In genomic region chr5:79227484-79227995, GRCh38 we compare ENCODE assay signal across 16 cellular contexts. TPM values are rescaled to one million over a fixed set of nuclear protein-coding genes. Genes with fewer than 3 reads are reported as not detected.
DNase-seq lines count a peak whose midpoint lies in the region; ATAC-seq and TF ChIP-seq lines count a peak whose summit lies in the region.
"Had no signal": no experiment of that assay in that cellular context is flagged by ENCODE, and none has a peak within 500 bp of the region (broad histone marks: within the 10 kb centered on the region; RNA-seq: fewer than 3 reads in every experiment).

No MANE protein-coding gene starts in this region.

- H3K27me3 Mint-ChIP-seq in T-helper 17 cell: no peaks in the 10 kb centered on the region
- no peaks in the 10 kb centered on the region for H3K27me3 Mint-ChIP-seq in activated T-helper 17 cell treated with anti-CD3 and anti-CD28 coated beads, Interleukin-2, amount 50 U/mL, for 72 hours
- H3K27me3 Mint-ChIP-seq: CD4-positive, alpha-beta memory T cell had no signal

- no peak for DNase-seq in T-helper 17 cell
- peak; percentile 32 for DNase-seq in fibroblast of peridontal ligament (ENCODE audit: extremely low read depth)
- no peak for DNase-seq in NCI-H446 (lab: John Stamatoyannopoulos, UW)
- DNase-seq in NCI-H526 treated with DMSO at 0.1 percent for 48 hours (lab: John Stamatoyannopoulos, UW): no peak
- DNase-seq in BE2C: no peak
- no peak for DNase-seq in thyroid gland
- DNase-seq: AML-193; CD4-positive, alpha-beta memory T cell; DND-41; GM23248 had no signal

- no peak for TF ChIP-seq POLR2A in thyroid gland (IDR thresholded peaks at IDR 0.05)

- intact Hi-C loops in thyroid gland (cut with DNase I): no loop called here

- peaks cover 16% of the 10 kb centered on the region for H3K4me1 ChIP-seq in BE2C
- H3K4me1 ChIP-seq in thyroid gland: no peaks in the 10 kb centered on the region
- H3K4me1 ChIP-seq: A549, BLaER1, HAP-1 had no signal

- TF ChIP-seq CTCF in BE2C (IDR thresholded peaks at IDR 0.05; ENCODE audit: low read depth, low read length) (no peak), thyroid gland (IDR thresholded peaks at IDR 0.05) (no peak)

- whole genome bisulfite sequencing in thyroid gland, 2 donors: 93 to 94% methylated on average over 4 of the region's 4 CpGs

- no peak overlapping the region for H3K4me3 Mint-ChIP-seq in T-helper 17 cell
- no peak overlapping the region for H3K4me3 Mint-ChIP-seq in activated T-helper 17 cell treated with anti-CD3 and anti-CD28 coated beads, Interleukin-2, amount 50 U/mL, for 72 hours
- H3K4me3 Mint-ChIP-seq: CD14-positive monocyte; CD4-positive, alpha-beta memory T cell had no signal

- H3K27ac ChIP-seq in thyroid gland: no peak overlapping the region
- H3K27ac ChIP-seq: A549, BLaER1, GM23248, HL-60 had no signal

- no peaks in the 10 kb centered on the region for H3K9me3 Mint-ChIP-seq in activated T-helper 17 cell treated with anti-CD3 and anti-CD28 coated beads, Interleukin-2, amount 50 U/mL, for 72 hours
- H3K9me3 Mint-ChIP-seq: CD4-positive, alpha-beta memory T cell had no signal

- H3K4me1 Mint-ChIP-seq in T-helper 17 cell: peaks cover 12% of the 10 kb centered on the region
- H3K4me1 Mint-ChIP-seq in activated T-helper 17 cell treated with anti-CD3 and anti-CD28 coated beads, Interleukin-2, amount 50 U/mL, for 72 hours: peaks cover 9% of the 10 kb centered on the region

- H3K9me3 ChIP-seq in T-helper 17 cell (ENCODE audit: control insufficient read depth, low read length, poor library complexity, severe bottlenecking): no peaks in the 10 kb centered on the region
- no peaks in the 10 kb centered on the region for H3K9me3 ChIP-seq in BE2C
- H3K9me3 ChIP-seq in thyroid gland: no peaks in the 10 kb centered on the region
- H3K9me3 ChIP-seq: A549, BLaER1, HAP-1 had no signal

- ATAC-seq in T-helper 17 cell: no peak
- ATAC-seq in activated T-helper 17 cell treated with anti-CD3 and anti-CD28 coated beads, Interleukin-2, amount 50 U/mL, for 72 hours (replicated peaks): no peak
- ATAC-seq: A549 had no signal

- H3K36me3 Mint-ChIP-seq in T-helper 17 cell (ENCODE audit: low read depth): no peaks in the 10 kb centered on the region
- H3K36me3 Mint-ChIP-seq in activated T-helper 17 cell treated with anti-CD3 and anti-CD28 coated beads, Interleukin-2, amount 50 U/mL, for 72 hours (ENCODE audit: low read depth): no peaks in the 10 kb centered on the region
- H3K36me3 Mint-ChIP-seq: CD14-positive monocyte had no signal

- H3K4me3 ChIP-seq in BE2C (ENCODE audit: low read depth, low read length) (no peak overlapping the region), thyroid gland (replicated peaks in 1 of 3) (no peak overlapping the region)
- H3K4me3 ChIP-seq: A549, BLaER1, GM23248, HAP-1 had no signal

- no peaks in the 10 kb centered on the region; the same call in 1 of the 2 replicates for H3K36me3 ChIP-seq in BE2C
- no peaks in the 10 kb centered on the region for H3K36me3 ChIP-seq in thyroid gland
- H3K36me3 ChIP-seq: BLaER1, HAP-1 had no signal

- H3K27me3 ChIP-seq in BE2C (no peaks in the 10 kb centered on the region), thyroid gland (no peaks in the 10 kb centered on the region)
- H3K27me3 ChIP-seq: BLaER1 had no signal

- peak overlapping the region; percentile 97 for H3K27ac Mint-ChIP-seq in T-helper 17 cell
- H3K27ac Mint-ChIP-seq in activated T-helper 17 cell treated with anti-CD3 and anti-CD28 coated beads, Interleukin-2, amount 50 U/mL, for 72 hours: peak overlapping the region; percentile 44
- H3K27ac Mint-ChIP-seq: CD14-positive monocyte had no signal

RNA-seq across cellular contexts. Expression of gene JMY, which starts 8.4 kb away (rescaled TPM):
- total RNA-seq in T-helper 17 cell: 10 to 100 TPM; 60.5 to 74.3 TPM
- total RNA-seq in activated T-helper 17 cell treated with anti-CD3 and anti-CD28 coated beads, Interleukin-2, amount 50 U/mL, for 72 hours: 10 to 100 TPM; 11.2 to 13.9 TPM
- polyA plus RNA-seq in BE2C (2012; ENCODE audit: insufficient read depth, insufficient read length, low read depth): 8.9 TPM
- total RNA-seq in thyroid gland: 10 to 100 TPM; 29.7 to 48.5 (median 30.9) TPM
